20 cellular contexts compared by ENCODE assay signal in genomic region chr22:22009661-22010060, GRCh38.
"Had no signal": no experiment of that assay in that cellular context is flagged by ENCODE, and none has a peak within 500 bp of the region (broad histone marks: within the 10 kb centered on the region; RNA-seq: fewer than 3 reads in every experiment).

No MANE protein-coding gene starts in this region.

- H3K4me1 ChIP-seq: body of pancreas, esophagus squamous epithelium, suprapubic skin had no signal

- FAIRE-seq: frontal cortex had no signal

- ATAC-seq: body of pancreas had no signal

- H3K27ac ChIP-seq: body of pancreas, coronary artery, esophagus squamous epithelium, suprapubic skin had no signal

- H3K36me3 Mint-ChIP-seq: activated naive CD4-positive, alpha-beta T cell treated with anti-CD3 and anti-CD28 coated beads, Interleukin-2, amount 10 ng/mL, durations not matched to agents 7 days and 5 days; type B pancreatic cell had no signal

- H3K9me3 Mint-ChIP-seq: activated naive CD4-positive, alpha-beta T cell treated with anti-CD3 and anti-CD28 coated beads, Interleukin-2, amount 10 ng/mL, durations not matched to agents 7 days and 5 days; T-helper 2 cell treated with Interferon-gamma antibody and Interleukin-4, amounts not matched to agents 5 μg/mL and 100 μg/mL, for 36 hours had no signal

- H3K9me3 ChIP-seq: body of pancreas, esophagus squamous epithelium, suprapubic skin had no signal

- DNase-seq: activated CD4-positive, alpha-beta T cell treated with anti-CD3 and anti-CD28 coated beads, Interleukin-2, amount 50 U/mL, for 4 hours; activated CD4-positive, CD25-positive, alpha-beta regulatory T cell; activated naive CD4-positive, alpha-beta T cell treated with anti-CD3 and anti-CD28 coated beads, Interleukin-2, amount 10 ng/mL, durations not matched to agents 7 days and 5 days; activated T-cell treated with anti-CD3 and anti-CD28 coated beads for 4 hours; amniotic stem cell; body of pancreas; esophagus squamous epithelium; head of caudate nucleus; posterior cingulate gyrus; retina; stimulated activated CD4-positive, alpha-beta T cell treated with anti-CD3 and anti-CD28 coated beads, Interleukin-12 subunit alpha, Interleukin-12 subunit beta, amount 100 ng/mL, for 4 hours; stimulated activated CD4-positive, alpha-beta T cell treated with anti-CD3 and anti-CD28 coated beads, Interleukin-2, amount 100 ng/mL, for 48 hours; stimulated activated naive CD4-positive, alpha-beta T cell had no signal

- H3K27ac Mint-ChIP-seq: activated naive CD4-positive, alpha-beta T cell treated with anti-CD3 and anti-CD28 coated beads, Interleukin-2, amount 10 ng/mL, durations not matched to agents 7 days and 5 days; nephron; T-helper 2 cell treated with Interferon-gamma antibody and Interleukin-4, amounts not matched to agents 5 μg/mL and 100 μg/mL, for 36 hours; type B pancreatic cell had no signal

- H3K4me3 Mint-ChIP-seq: activated naive CD4-positive, alpha-beta T cell treated with anti-CD3 and anti-CD28 coated beads, Interleukin-2, amount 10 ng/mL, durations not matched to agents 7 days and 5 days; central memory CD8-positive, alpha-beta T cell; nephron; T-helper 2 cell treated with Interferon-gamma antibody and Interleukin-4, amounts not matched to agents 5 μg/mL and 100 μg/mL, for 36 hours; type B pancreatic cell had no signal

- H3K36me3 ChIP-seq: esophagus squamous epithelium, suprapubic skin had no signal

- H3K4me3 ChIP-seq: body of pancreas, coronary artery, esophagus squamous epithelium, suprapubic skin had no signal

- H3K4me1 Mint-ChIP-seq: activated naive CD4-positive, alpha-beta T cell treated with anti-CD3 and anti-CD28 coated beads, Interleukin-2, amount 10 ng/mL, durations not matched to agents 7 days and 5 days; central memory CD8-positive, alpha-beta T cell; nephron had no signal
